In the genomic region with DNA sequence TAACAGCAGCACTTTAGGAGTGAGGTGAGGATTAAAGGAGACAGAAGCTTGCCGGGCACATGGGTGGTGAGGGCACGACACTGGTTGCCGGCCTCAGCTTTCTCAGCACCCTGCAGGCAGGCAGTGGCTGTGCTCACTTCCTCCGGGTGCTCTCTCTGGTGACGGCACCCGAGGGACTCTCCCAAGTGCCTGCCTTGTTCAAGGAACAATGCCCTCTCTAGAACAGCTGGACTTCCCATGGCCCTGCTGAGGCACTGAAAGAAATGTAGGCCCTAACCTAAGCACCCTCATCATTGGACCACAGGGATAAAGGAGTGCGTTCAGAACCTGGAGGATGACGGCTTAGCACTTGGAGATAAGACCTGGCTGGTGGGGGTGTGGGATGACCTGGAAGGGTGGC, we compare ENCODE assay signal across 8 cellular contexts.
DNase-seq lines count a peak whose midpoint lies in the region; ATAC-seq and TF ChIP-seq lines count a peak whose summit lies in the region.

No MANE protein-coding gene starts in this region.

- ATAC-seq in CD4-positive, CD25-positive, alpha-beta regulatory T cell (ENCODE audit: low read depth in 2 of 2), result peak in 1 of 2 donors; percentile 36
- no peak for ATAC-seq in GM19395 (IDR thresholded peaks at IDR 0.05; ENCODE audit: unreplicated experiment)
- no peak for ATAC-seq in GM18909 (IDR thresholded peaks at IDR 0.05; ENCODE audit: poor library complexity, unreplicated experiment)

- intact Hi-C loops in ovary (cut with DNase I), result loop anchor here in 3 of 4 donors (10.0 kb wide), 3 partner anchors 78 to 172 kb away; partner anchors contain the start of genes N4BP1 (in 1 of the 3) and SIAH1 (in 1 of the 3)

- 81 to 86% (median 83%) methylated on average over 8 of the region's 8 CpGs for WGBS in ovary, 3 donors

- TF ChIP-seq CTCF in MM.1S (IDR thresholded peaks at IDR 0.05; ENCODE audit: low read length) (no peak), epithelial cell of esophagus (IDR thresholded peaks at IDR 0.05; ENCODE audit: insufficient read depth, low read depth, low read length, missing control alignments) (no peak), ovary (IDR thresholded peaks at IDR 0.05) (no peak)

- no peak overlapping the region for H3K4me3 ChIP-seq in CD4-positive, CD25-positive, alpha-beta regulatory T cell (ENCODE audit: low read depth, low read length)
- H3K4me3 ChIP-seq in MM.1S (ENCODE audit: low read length) (no peak overlapping the region), epithelial cell of esophagus (ENCODE audit: low read length) (no peak overlapping the region), ovary (no peak overlapping the region)

- no peak overlapping the region for H3K4me3 Mint-ChIP-seq in CD4-positive, CD25-positive, alpha-beta regulatory T cell

- no peak for TF ChIP-seq POLR2A in ovary (IDR thresholded peaks at IDR 0.05)

- no peaks in the 10 kb centered on the region for H3K9me2 ChIP-seq in MM.1S (replicated peaks; ENCODE audit: insufficient read depth, low read length)

- no peaks in the 10 kb centered on the region for H3K4me1 ChIP-seq in CD4-positive, CD25-positive, alpha-beta regulatory T cell (ENCODE audit: control insufficient read depth, insufficient read depth, low read length, poor library complexity, severe bottlenecking)
- H3K4me1 ChIP-seq in MM.1S (ENCODE audit: low read length) (peaks cover 22% of the 10 kb centered on the region), ovary (ENCODE audit: insufficient read depth) (peaks cover 21% of the 10 kb centered on the region)

- H3K27me3 Mint-ChIP-seq in CD4-positive, CD25-positive, alpha-beta regulatory T cell, result no peaks in the 10 kb centered on the region

- TF ChIP-seq EP300 in ovary (IDR thresholded peaks at IDR 0.05), result no peak

- H2AFZ ChIP-seq in MM.1S (ENCODE audit: low read length), result no peak overlapping the region

- H3K27ac ChIP-seq in CD4-positive, CD25-positive, alpha-beta regulatory T cell (ENCODE audit: insufficient read depth, low read length, poor library complexity, severe bottlenecking), result no peak overlapping the region
- H3K27ac ChIP-seq in MM.1S (ENCODE audit: low read length) (peak overlapping the region; percentile 64; the same call in 1 of the 2 replicates), ovary (peak overlapping the region; percentile 58 to 72)

- H3K79me2 ChIP-seq in MM.1S (ENCODE audit: low read length), result no peaks in the 10 kb centered on the region

- H3K36me3 ChIP-seq in CD4-positive, CD25-positive, alpha-beta regulatory T cell (ENCODE audit: control insufficient read depth, insufficient read depth, low read length), result peaks cover 16% of the 10 kb centered on the region
- H3K36me3 ChIP-seq in MM.1S (replicated peaks; ENCODE audit: insufficient read depth, low read length) (no peaks in the 10 kb centered on the region), ovary (no peaks in the 10 kb centered on the region)

- peaks cover 18% of the 10 kb centered on the region for H3K36me3 Mint-ChIP-seq in CD4-positive, CD25-positive, alpha-beta regulatory T cell

- no peak overlapping the region for H3K9ac ChIP-seq in MM.1S (ENCODE audit: low read length)

- no peaks in the 10 kb centered on the region for H3K9me3 Mint-ChIP-seq in CD4-positive, CD25-positive, alpha-beta regulatory T cell

- H3K27me3 ChIP-seq in CD4-positive, CD25-positive, alpha-beta regulatory T cell (ENCODE audit: control insufficient read depth, insufficient read depth, low read length), result no peaks in the 10 kb centered on the region
- H3K27me3 ChIP-seq in MM.1S (replicated peaks; ENCODE audit: insufficient read depth, low read length) (no peaks in the 10 kb centered on the region), ovary (no peaks in the 10 kb centered on the region)

- peaks cover 18% of the 10 kb centered on the region for H3F3A ChIP-seq in MM.1S (ENCODE audit: insufficient read depth, low read length)

- no peaks in the 10 kb centered on the region for H4K20me1 ChIP-seq in MM.1S (ENCODE audit: insufficient read depth, low read length)

- no peaks in the 10 kb centered on the region for H3K9me3 ChIP-seq in CD4-positive, CD25-positive, alpha-beta regulatory T cell (ENCODE audit: control insufficient read depth in 2 of 2, low read length in 2 of 2)
- H3K9me3 ChIP-seq in MM.1S (replicated peaks; ENCODE audit: insufficient read depth, low read length) (no peaks in the 10 kb centered on the region), ovary (no peaks in the 10 kb centered on the region)

- H3K4me2 ChIP-seq in MM.1S (ENCODE audit: low read depth, low read length), result peak overlapping the region; percentile 50; the same call in 1 of the 2 replicates

- peaks cover 0 to 25% (median 10%) of the 10 kb centered on the region in 4 donors for H3K4me1 Mint-ChIP-seq in CD4-positive, CD25-positive, alpha-beta regulatory T cell

- peak overlapping the region in 2 of 3 donors; percentile 38 to 59 for H3K27ac Mint-ChIP-seq in CD4-positive, CD25-positive, alpha-beta regulatory T cell

- peak in 1 of 3 donors; percentile 21 for DNase-seq in CD4-positive, CD25-positive, alpha-beta regulatory T cell
- DNase-seq in MM.1S (no peak), epithelial cell of esophagus (ENCODE audit: low read depth) (peak; percentile 29), ovary (no peak), RKO (ENCODE audit: low spot score) (no peak), NK-92 (lab: John Stamatoyannopoulos, UW; ENCODE audit: unreplicated experiment) (no peak)
